In genomic region chr21:40191616-40192015, GRCh38 we compare ENCODE assay signal across 34 cellular contexts.
"Had no signal": no experiment of that assay in that cellular context is flagged by ENCODE, and none has a peak within 500 bp of the region (broad histone marks: within the 10 kb centered on the region; RNA-seq: fewer than 3 reads in every experiment).

No MANE protein-coding gene starts in this region.

- H3K36me3 ChIP-seq: MG63 had no signal

- H3K27me3 ChIP-seq: MG63 had no signal

- H3K9me3 ChIP-seq: MG63 had no signal

- DNase-seq: Karpas-422, Kasumi-1, MG63, MM.1S, MV-4-11, NCI-H1048, NCI-H1092, NCI-H1092 treated with DMSO at 0.1 percent for 48 hours, NCI-H1105, NCI-H1105 treated with DMSO at 0.1 percent for 48 hours, NCI-H1417, NCI-H1417 treated with DMSO at 0.1 percent for 48 hours, NCI-H1436, NCI-H1436 treated with DMSO at 0.1 percent for 48 hours, NCI-H146, NCI-H1694, NCI-H1694 treated with DMSO at 0.1 percent for 48 hours, NCI-H187, NCI-H187 treated with DMSO at 0.1 percent for 48 hours, NCI-H1930, NCI-H2029, NCI-H2029 treated with DMSO at 0.1 percent for 48 hours, NCI-H2081, NCI-H2081 treated with DMSO at 0.1 percent for 48 hours, NCI-H2107, NCI-H2171, NCI-H2171 treated with DMSO at 0.1 percent for 48 hours, NCI-H2227 treated with DMSO at 0.1 percent for 48 hours, NCI-H226, NCI-H345, NCI-H446, NCI-H446 treated with DMSO at 0.1 percent for 48 hours, NCI-H510A, NCI-H510A treated with DMSO at 0.1 percent for 48 hours had no signal

- H3K4me3 ChIP-seq: MG63 had no signal
